ENCODE assay signal across 19 cellular contexts in the genomic region with DNA sequence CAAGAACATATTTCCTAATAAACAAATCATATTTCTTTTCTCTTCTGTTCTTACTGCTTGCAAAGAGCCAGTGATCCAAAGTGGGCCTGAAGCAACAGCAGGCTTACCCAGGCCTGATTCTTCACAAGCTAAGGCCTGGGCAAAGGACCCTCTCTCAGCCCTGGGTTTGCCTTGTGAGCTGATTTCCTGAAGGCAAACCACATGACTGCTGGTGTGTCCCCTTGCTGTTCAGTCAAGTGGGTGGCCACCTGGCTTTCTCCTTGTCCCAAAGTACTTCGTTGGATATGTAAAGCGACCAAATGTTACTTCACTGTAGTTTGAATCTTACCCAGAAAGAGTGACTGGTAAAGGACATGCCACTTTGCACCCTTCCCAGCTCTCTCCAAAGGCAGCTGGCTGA.
DNase-seq lines count a peak whose midpoint lies in the region; ATAC-seq, FAIRE-seq and TF ChIP-seq lines count a peak whose summit lies in the region.
"Had no signal": no experiment of that assay in that cellular context is flagged by ENCODE, and none has a peak within 500 bp of the region (broad histone marks: within the 10 kb centered on the region; RNA-seq: fewer than 3 reads in every experiment).

No MANE protein-coding gene starts in this region.

- H3K36me3 ChIP-seq in breast epithelium (no peaks in the 10 kb centered on the region), uterus (no peaks in the 10 kb centered on the region)
- H3K36me3 ChIP-seq: tibial nerve had no signal

- FAIRE-seq in RCC 7860 (lab: Jason Lieb, UNC), result no peak
- FAIRE-seq: bronchial epithelial cell had no signal

- intact Hi-C loops in breast epithelium (cut with DNase I; ENCODE audit: low total_unique reads), result no loop called here
- intact Hi-C loops in uterus (cut with DNase I; ENCODE audit: low total_unique reads), result no loop called here

- no peaks in the 10 kb centered on the region for H3K27me3 ChIP-seq in breast epithelium
- no peaks in the 10 kb centered on the region for H3K27me3 ChIP-seq in uterus
- H3K27me3 ChIP-seq: tibial nerve had no signal

- TF ChIP-seq CTCF in breast epithelium (IDR thresholded peaks at IDR 0.05), result no peak
- no peak for TF ChIP-seq CTCF in nephron progenitor cell (IDR thresholded peaks at IDR 0.05)
- no peak for TF ChIP-seq CTCF in uterus (IDR thresholded peaks at IDR 0.05)

- H3K9me3 Mint-ChIP-seq in stimulated activated naive CD8-positive, alpha-beta T cell treated with anti-CD3 and anti-CD28 coated beads, Interleukin-15, Interleukin-2, amounts not matched to agents 100 ng/mL and 50 ng/mL, for 24 hours, result no peaks in the 10 kb centered on the region
- H3K9me3 Mint-ChIP-seq in stimulated activated naive CD8-positive, alpha-beta T cell treated with anti-CD3 and anti-CD28 coated beads, Interleukin-15, amount 100 ng/mL, for 72 hours, result no peaks in the 10 kb centered on the region
- H3K9me3 Mint-ChIP-seq in nephron progenitor cell, result no peaks in the 10 kb centered on the region
- H3K9me3 Mint-ChIP-seq: activated naive CD4-positive, alpha-beta T cell treated with anti-CD3 and anti-CD28 coated beads, Interleukin-2, amount 10 ng/mL, durations not matched to agents 7 days and 5 days; naive thymus-derived CD4-positive, alpha-beta T cell had no signal

- H3K27ac Mint-ChIP-seq in stimulated activated naive CD8-positive, alpha-beta T cell treated with anti-CD3 and anti-CD28 coated beads, Interleukin-15, Interleukin-2, amounts not matched to agents 100 ng/mL and 50 ng/mL, for 24 hours, result peak overlapping the region; percentile 43
- H3K27ac Mint-ChIP-seq in stimulated activated naive CD8-positive, alpha-beta T cell treated with anti-CD3 and anti-CD28 coated beads, Interleukin-15, amount 100 ng/mL, for 72 hours, result peak overlapping the region in 1 of 2 donors; percentile 27
- H3K27ac Mint-ChIP-seq in nephron progenitor cell, result peak overlapping the region; percentile 94
- H3K27ac Mint-ChIP-seq: activated naive CD4-positive, alpha-beta T cell treated with anti-CD3 and anti-CD28 coated beads, Interleukin-2, amount 10 ng/mL, durations not matched to agents 7 days and 5 days had no signal

- TF ChIP-seq POLR2A in breast epithelium (IDR thresholded peaks at IDR 0.05), result no peak
- no peak for TF ChIP-seq POLR2A in uterus (IDR thresholded peaks at IDR 0.05)

- no peaks in the 10 kb centered on the region for H3K27me3 Mint-ChIP-seq in stimulated activated naive CD8-positive, alpha-beta T cell treated with anti-CD3 and anti-CD28 coated beads, Interleukin-15, Interleukin-2, amounts not matched to agents 100 ng/mL and 50 ng/mL, for 24 hours
- H3K27me3 Mint-ChIP-seq in stimulated activated naive CD8-positive, alpha-beta T cell treated with anti-CD3 and anti-CD28 coated beads, Interleukin-15, amount 100 ng/mL, for 72 hours, result no peaks in the 10 kb centered on the region
- no peaks in the 10 kb centered on the region for H3K27me3 Mint-ChIP-seq in nephron progenitor cell (ENCODE audit: low read depth, poor library complexity)
- H3K27me3 Mint-ChIP-seq: activated naive CD4-positive, alpha-beta T cell treated with anti-CD3 and anti-CD28 coated beads, Interleukin-2, amount 10 ng/mL, durations not matched to agents 7 days and 5 days; naive thymus-derived CD4-positive, alpha-beta T cell had no signal

- H3K4me1 ChIP-seq in breast epithelium (peaks cover 15 to 59% of the 10 kb centered on the region in 2 donors), uterus (peaks cover 7 to 24% of the 10 kb centered on the region in 2 donors)

- H3K4me3 ChIP-seq in breast epithelium (no peak overlapping the region), uterus (no peak overlapping the region)
- H3K4me3 ChIP-seq: tibial nerve had no signal

- no peaks in the 10 kb centered on the region for H3K36me3 Mint-ChIP-seq in stimulated activated naive CD8-positive, alpha-beta T cell treated with anti-CD3 and anti-CD28 coated beads, Interleukin-15, Interleukin-2, amounts not matched to agents 100 ng/mL and 50 ng/mL, for 24 hours (ENCODE audit: low read depth)
- no peaks in the 10 kb centered on the region for H3K36me3 Mint-ChIP-seq in nephron progenitor cell (ENCODE audit: low read depth)
- H3K36me3 Mint-ChIP-seq: activated naive CD4-positive, alpha-beta T cell treated with anti-CD3 and anti-CD28 coated beads, Interleukin-2, amount 10 ng/mL, durations not matched to agents 7 days and 5 days had no signal

- H3K4me1 Mint-ChIP-seq in stimulated activated naive CD8-positive, alpha-beta T cell treated with anti-CD3 and anti-CD28 coated beads, Interleukin-15, Interleukin-2, amounts not matched to agents 100 ng/mL and 50 ng/mL, for 24 hours (ENCODE audit: low read depth), result peaks cover 70% of the 10 kb centered on the region
- H3K4me1 Mint-ChIP-seq in stimulated activated naive CD8-positive, alpha-beta T cell treated with anti-CD3 and anti-CD28 coated beads, Interleukin-15, amount 100 ng/mL, for 72 hours, result peaks cover 40% of the 10 kb centered on the region
- peaks cover 86% of the 10 kb centered on the region for H3K4me1 Mint-ChIP-seq in nephron progenitor cell

- H3K9me3 ChIP-seq in breast epithelium (no peaks in the 10 kb centered on the region), uterus (no peaks in the 10 kb centered on the region)
- H3K9me3 ChIP-seq: tibial nerve had no signal

- H3K4me3 Mint-ChIP-seq in stimulated activated naive CD8-positive, alpha-beta T cell treated with anti-CD3 and anti-CD28 coated beads, Interleukin-15, Interleukin-2, amounts not matched to agents 100 ng/mL and 50 ng/mL, for 24 hours, result no peak overlapping the region
- H3K4me3 Mint-ChIP-seq in stimulated activated naive CD8-positive, alpha-beta T cell treated with anti-CD3 and anti-CD28 coated beads, Interleukin-15, amount 100 ng/mL, for 72 hours, result no peak overlapping the region
- H3K4me3 Mint-ChIP-seq in nephron progenitor cell, result no peak overlapping the region
- H3K4me3 Mint-ChIP-seq: activated naive CD4-positive, alpha-beta T cell treated with anti-CD3 and anti-CD28 coated beads, Interleukin-2, amount 10 ng/mL, durations not matched to agents 7 days and 5 days; naive thymus-derived CD4-positive, alpha-beta T cell had no signal

- no peak for ATAC-seq in stimulated activated naive CD8-positive, alpha-beta T cell treated with anti-CD3 and anti-CD28 coated beads, Interleukin-15, amount 100 ng/mL, for 72 hours
- ATAC-seq: HCT116; naive thymus-derived CD4-positive, alpha-beta T cell had no signal

- no peak for DNase-seq in stimulated activated naive CD8-positive, alpha-beta T cell treated with anti-CD3 and anti-CD28 coated beads, Interleukin-15, amount 100 ng/mL, for 72 hours
- DNase-seq in breast epithelium (ENCODE audit: low spot score in 2 of 2) (no peak), nephron progenitor cell (no peak), uterus (no peak), RCC 7860 (ENCODE audit: low spot score) (no peak), NCI-H1694 (lab: John Stamatoyannopoulos, UW) (no peak), CD1c-positive myeloid dendritic cell (ENCODE audit: extremely low spot score) (no peak)
- DNase-seq: activated naive CD4-positive, alpha-beta T cell treated with anti-CD3 and anti-CD28 coated beads, Interleukin-2, amount 10 ng/mL, durations not matched to agents 7 days and 5 days; effector CD4-positive, alpha-beta T cell; naive thymus-derived CD4-positive, alpha-beta T cell; NCI-H1092; NCI-H2107; SHP77; stimulated activated CD4-positive, alpha-beta T cell treated with anti-CD3 and anti-CD28 coated beads, Interleukin-1b, Interleukin-23, amount 100 ng/mL, for 48 hours; T-helper 9 cell had no signal

- peak overlapping the region; percentile 77 to 87 for H3K27ac ChIP-seq in breast epithelium
- H3K27ac ChIP-seq in uterus, result peak overlapping the region; percentile 78 to 84
